In genomic region chr17:39845052-39845976, GRCh38 we compare ENCODE assay signal across 1 cellular context.
TF ChIP-seq lines count a peak whose summit lies in the region.

No MANE protein-coding gene starts in this region.

TF ChIP-seq in K562, 482 proteins besides CTCF, POLR2A, EP300 and RAD21:
- TF ChIP-seq, protein P1, sequence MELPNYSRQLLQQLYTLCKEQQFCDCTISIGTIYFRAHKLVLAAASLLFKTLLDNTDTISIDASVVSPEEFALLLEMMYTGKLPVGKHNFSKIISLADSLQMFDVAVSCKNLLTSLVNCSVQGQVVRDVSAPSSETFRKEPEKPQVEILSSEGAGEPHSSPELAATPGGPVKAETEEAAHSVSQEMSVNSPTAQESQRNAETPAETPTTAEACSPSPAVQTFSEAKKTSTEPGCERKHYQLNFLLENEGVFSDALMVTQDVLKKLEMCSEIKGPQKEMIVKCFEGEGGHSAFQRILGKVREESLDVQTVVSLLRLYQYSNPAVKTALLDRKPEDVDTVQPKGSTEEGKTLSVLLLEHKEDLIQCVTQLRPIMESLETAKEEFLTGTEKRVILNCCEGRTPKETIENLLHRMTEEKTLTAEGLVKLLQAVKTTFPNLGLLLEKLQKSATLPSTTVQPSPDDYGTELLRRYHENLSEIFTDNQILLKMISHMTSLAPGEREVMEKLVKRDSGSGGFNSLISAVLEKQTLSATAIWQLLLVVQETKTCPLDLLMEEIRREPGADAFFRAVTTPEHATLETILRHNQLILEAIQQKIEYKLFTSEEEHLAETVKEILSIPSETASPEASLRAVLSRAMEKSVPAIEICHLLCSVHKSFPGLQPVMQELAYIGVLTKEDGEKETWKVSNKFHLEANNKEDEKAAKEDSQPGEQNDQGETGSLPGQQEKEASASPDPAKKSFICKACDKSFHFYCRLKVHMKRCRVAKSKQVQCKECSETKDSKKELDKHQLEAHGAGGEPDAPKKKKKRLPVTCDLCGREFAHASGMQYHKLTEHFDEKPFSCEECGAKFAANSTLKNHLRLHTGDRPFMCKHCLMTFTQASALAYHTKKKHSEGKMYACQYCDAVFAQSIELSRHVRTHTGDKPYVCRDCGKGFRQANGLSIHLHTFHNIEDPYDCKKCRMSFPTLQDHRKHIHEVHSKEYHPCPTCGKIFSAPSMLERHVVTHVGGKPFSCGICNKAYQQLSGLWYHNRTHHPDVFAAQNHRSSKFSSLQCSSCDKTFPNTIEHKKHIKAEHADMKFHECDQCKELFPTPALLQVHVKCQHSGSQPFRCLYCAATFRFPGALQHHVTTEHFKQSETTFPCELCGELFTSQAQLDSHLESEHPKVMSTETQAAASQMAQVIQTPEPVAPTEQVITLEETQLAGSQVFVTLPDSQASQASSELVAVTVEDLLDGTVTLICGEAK (IDR thresholded peaks at IDR 0.05) = peak; percentile 81
- TF ChIP-seq, protein P1 (CRISPR knock-in tag; IDR thresholded peaks at IDR 0.05) = no peak
- no peak for TF ChIP-seq FOXM1 (IDR thresholded peaks at IDR 0.05; ENCODE audit: low read depth)
- TF ChIP-seq FOXM1 (CRISPR knock-in tag; IDR thresholded peaks at IDR 0.05; ENCODE audit: low read depth) = no peak
